In the genomic region with DNA sequence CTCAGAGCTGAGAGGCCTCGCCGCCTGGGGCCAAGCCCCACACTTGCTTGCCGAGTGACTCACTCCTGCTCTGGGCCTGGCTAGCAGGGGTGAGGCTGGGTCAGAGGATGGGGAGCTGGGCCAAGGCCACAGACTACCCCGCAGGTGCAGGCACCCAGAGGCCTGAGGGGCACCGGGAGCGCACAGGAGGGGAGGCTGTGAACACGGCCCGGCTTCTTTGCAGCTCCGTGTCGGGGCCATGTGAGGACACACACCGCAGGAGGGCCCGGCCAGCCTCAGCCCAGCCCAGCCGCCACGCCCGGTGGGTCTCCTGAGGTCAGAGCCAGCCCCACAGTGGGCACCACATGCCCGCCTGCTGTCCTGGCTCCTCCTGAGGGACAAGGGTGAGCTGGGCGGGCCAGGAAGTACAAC, we compare ENCODE assay signal across 16 cellular contexts.
"Had no signal": no experiment of that assay in that cellular context is flagged by ENCODE, and none has a peak within 500 bp of the region (broad histone marks: within the 10 kb centered on the region; RNA-seq: fewer than 3 reads in every experiment).

No MANE protein-coding gene starts in this region.

- H3K9me3 ChIP-seq: stomach, testis, upper lobe of right lung had no signal

- ATAC-seq: sciatic nerve, upper lobe of right lung had no signal

- H3K4me1 ChIP-seq: upper lobe of right lung had no signal

- H3K27ac ChIP-seq: stomach, testis, upper lobe of right lung had no signal

- H3K36me3 ChIP-seq: upper lobe of right lung had no signal

- H3K27me3 ChIP-seq: stomach, testis, upper lobe of right lung had no signal

- DNase-seq: activated B cell treated with CpG ODN at 0.5 μM for 24 hours; activated CD4-positive, alpha-beta T cell treated with anti-CD3 and anti-CD28 coated beads, Interleukin-2, amount 10 ng/mL, durations not matched to agents 24 days and 14 days; activated CD8-positive, alpha-beta memory T cell treated with anti-CD3 and anti-CD28 coated beads for 24 hours; activated naive CD8-positive, alpha-beta T cell treated with anti-CD3 and anti-CD28 coated beads, Interleukin-2, amount 10 ng/mL, durations not matched to agents 7 days and 5 days; aorta; endodermal cell; erythroblast; hypothalamus; mesenchymal stem cell; occipital lobe; stimulated activated CD4-positive, alpha-beta T cell treated with anti-CD3 and anti-CD28 coated beads, Interleukin-12 subunit alpha, Interleukin-12 subunit beta, amount 100 ng/mL, for 4 hours; stimulated activated CD4-positive, alpha-beta T cell treated with anti-CD3 and anti-CD28 coated beads, Interleukin-2, amount 100 ng/mL, for 24 hours; stomach; testis; upper lobe of right lung had no signal

- H3K4me3 ChIP-seq: stomach, testis, upper lobe of right lung had no signal
